In genomic region chr10:26860026-26860541, GRCh38 we compare ENCODE assay signal across 1 cellular context.
TF ChIP-seq lines count a peak whose summit lies in the region.

No MANE protein-coding gene starts in this region.

TF ChIP-seq in HEK293, 187 proteins besides CTCF, POLR2A, EP300 and RAD21 (continued from another document and continues in another):
- TF ChIP-seq ZNF692 (tag by site-specific recombination; IDR thresholded peaks at IDR 0.05) (0 out of 2 replicates have a peak, but pooled peaks have one; percentile 10), RBAK (tag by site-specific recombination; IDR thresholded peaks at IDR 0.05) (no peak), ZNF701 (tag by site-specific recombination; IDR thresholded peaks at IDR 0.05) (no peak), ZNF132 (tag by site-specific recombination; IDR thresholded peaks at IDR 0.05; ENCODE audit: borderline replicate concordance) (no peak), PATZ1 (tag by site-specific recombination; IDR thresholded peaks at IDR 0.05) (peak; percentile 88), ZNF37A (tag by site-specific recombination; IDR thresholded peaks at IDR 0.05) (peak; percentile 83), ZNF239 (tag by site-specific recombination; IDR thresholded peaks at IDR 0.05) (no peak), GLIS2 (tag by site-specific recombination; IDR thresholded peaks at IDR 0.05) (peak; percentile 96), ZNF416 (tag by site-specific recombination; IDR thresholded peaks at IDR 0.05) (no peak), ZNF76 (tag by site-specific recombination; IDR thresholded peaks at IDR 0.05; ENCODE audit: borderline replicate concordance, low read depth) (no peak), ZNF654 (tag by site-specific recombination; IDR thresholded peaks at IDR 0.05; ENCODE audit: low read depth) (0 out of 2 replicates have a peak, but pooled peaks have one; percentile 3), ZNF48 (tag by site-specific recombination; IDR thresholded peaks at IDR 0.05) (no peak), BCL11B (tag by site-specific recombination; IDR thresholded peaks at IDR 0.05; ENCODE audit: low read depth) (no peak), ZFP37 (tag by site-specific recombination; IDR thresholded peaks at IDR 0.05) (no peak), KLF9 (tag by site-specific recombination; IDR thresholded peaks at IDR 0.05; ENCODE audit: low read depth) (peak; percentile 79), ZNF10 (tag by site-specific recombination; IDR thresholded peaks at IDR 0.05) (no peak), SCRT2 (tag by site-specific recombination; IDR thresholded peaks at IDR 0.05) (no peak), ZNF837 (tag by site-specific recombination; IDR thresholded peaks at IDR 0.05) (no peak), ZNF645 (tag by site-specific recombination; IDR thresholded peaks at IDR 0.05) (no peak), HOXD13 (CRISPR knock-in tag; IDR thresholded peaks at IDR 0.05; ENCODE audit: borderline replicate concordance) (no peak), ZNF391 (tag by site-specific recombination; IDR thresholded peaks at IDR 0.05; ENCODE audit: borderline replicate concordance, low read depth) (peak; percentile 63; the same call in 1 of the 2 replicates), ZBTB7A (tag by site-specific recombination; IDR thresholded peaks at IDR 0.05; ENCODE audit: low read depth) (no peak), ZNF398 (tag by site-specific recombination; IDR thresholded peaks at IDR 0.05) (peak; percentile 96), ZNF138 (tag by site-specific recombination; IDR thresholded peaks at IDR 0.05; ENCODE audit: borderline replicate concordance) (no peak), ZNF600 (tag by site-specific recombination; IDR thresholded peaks at IDR 0.05) (no peak), ZNF292 (tag by site-specific recombination; IDR thresholded peaks at IDR 0.05; ENCODE audit: borderline replicate concordance, low read depth) (no peak), ZNF501 (tag by site-specific recombination; IDR thresholded peaks at IDR 0.05) (no peak), ZFHX2 (tag by site-specific recombination; conservative IDR thresholded peaks at IDR 0.05) (peak; percentile 72), ZNF184 (tag by site-specific recombination; IDR thresholded peaks at IDR 0.05) (no peak), ZBTB6 (tag by site-specific recombination; IDR thresholded peaks at IDR 0.05) (no peak), IKZF3 (tag by site-specific recombination; IDR thresholded peaks at IDR 0.05) (peak; percentile 72), GLIS1 (tag by site-specific recombination; IDR thresholded peaks at IDR 0.05) (peak; percentile 82), SP2 (tag by site-specific recombination; IDR thresholded peaks at IDR 0.05) (peak; percentile 69), ZNF121 (tag by site-specific recombination; IDR thresholded peaks at IDR 0.05) (no peak), ZNF488 (tag by site-specific recombination; IDR thresholded peaks at IDR 0.05) (no peak), ZNF280D (tag by site-specific recombination; IDR thresholded peaks at IDR 0.05) (no peak), KLF7 (tag by site-specific recombination; IDR thresholded peaks at IDR 0.05; ENCODE audit: borderline replicate concordance) (0 out of 2 replicates have a peak, but pooled peaks have one; percentile 44), KLF8 (tag by site-specific recombination; IDR thresholded peaks at IDR 0.05) (peak; percentile 91), KLF10 (tag by site-specific recombination; IDR thresholded peaks at IDR 0.05) (peak; percentile 98), ZFP3 (tag by site-specific recombination; IDR thresholded peaks at IDR 0.05; ENCODE audit: low read depth) (no peak), ZNF791 (tag by site-specific recombination; IDR thresholded peaks at IDR 0.05) (no peak), ZNF24 (tag by site-specific recombination; IDR thresholded peaks at IDR 0.05) (0 out of 2 replicates have a peak, but pooled peaks have one; percentile 23), PRDM6 (tag by site-specific recombination; IDR thresholded peaks at IDR 0.05) (no peak; the same call in 1 of the 2 replicates), PRDM4 (tag by site-specific recombination; IDR thresholded peaks at IDR 0.05) (peak; percentile 79), ZBTB26 (tag by site-specific recombination; optimal IDR thresholded peaks at IDR 0.05) (peak; percentile 58)
